ENCODE assay signal across 1 cellular context in the genomic region with DNA sequence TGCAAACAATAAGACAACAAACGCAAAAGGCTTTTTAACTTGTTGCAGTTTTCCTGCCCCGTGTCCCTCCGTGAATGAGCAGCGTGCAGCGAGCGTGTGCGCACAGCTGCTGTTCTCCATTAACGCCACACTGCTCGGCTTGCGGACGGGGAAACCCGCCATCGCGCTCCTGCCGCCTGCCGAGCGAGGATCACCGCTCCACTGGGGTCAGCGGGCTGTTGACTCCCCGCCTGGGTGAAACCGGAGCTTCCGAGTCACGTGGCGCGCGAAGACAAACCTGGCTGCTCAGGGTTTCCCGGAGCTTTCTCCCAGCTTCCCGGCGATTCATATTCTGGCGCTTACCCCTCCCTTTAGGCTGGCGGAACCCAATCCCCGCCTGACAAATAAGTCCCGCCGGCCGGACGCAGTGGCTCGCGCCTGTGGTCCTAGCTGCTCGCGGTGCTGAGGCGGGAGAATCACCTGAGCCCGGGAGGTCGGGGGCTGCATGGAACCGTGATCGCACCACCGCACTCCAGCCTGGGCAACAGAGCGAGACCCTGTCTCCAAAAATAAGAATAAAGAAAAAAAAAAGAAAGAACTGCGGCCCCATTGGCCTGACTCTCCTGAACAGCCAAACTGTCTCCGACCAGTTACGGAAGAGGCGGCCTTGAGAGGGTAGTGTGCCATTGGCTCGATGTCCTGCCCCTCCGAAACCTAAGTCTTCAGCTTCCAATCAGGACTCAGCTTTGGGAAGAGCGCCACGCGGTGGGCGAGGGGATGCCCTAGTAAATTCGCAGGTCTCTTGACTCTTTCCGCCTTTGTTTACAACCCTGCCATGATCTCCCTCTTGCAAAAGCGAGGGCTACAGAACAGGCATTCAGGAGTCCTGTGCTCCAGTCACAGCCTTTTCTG.
TF ChIP-seq lines count a peak whose summit lies in the region.

Gene CREB3L4, plus strand, starts transcription at position 794 of the 891 bp plus-strand sequence. CDS start 624 bp downstream, outside the sequence.

TF ChIP-seq in HepG2, 621 proteins besides CTCF, POLR2A, EP300 and RAD21 (continued from another document and continues in another):
- TF ChIP-seq ZFP91 (CRISPR knock-in tag; IDR thresholded peaks at IDR 0.05; ENCODE audit: borderline replicate concordance) (peak; percentile 90), NFKBIZ (CRISPR knock-in tag; IDR thresholded peaks at IDR 0.05) (peak; percentile 13; the same call in 1 of the 2 replicates), PRDM15 (CRISPR knock-in tag; IDR thresholded peaks at IDR 0.05) (no peak), HNRNPLL (IDR thresholded peaks at IDR 0.05; ENCODE audit: low read depth, low read length, poor library complexity, severe bottlenecking) (peak; percentile 82), PPARG (CRISPR knock-in tag; conservative IDR thresholded peaks at IDR 0.05) (no peak), ZNF33A (CRISPR knock-in tag; IDR thresholded peaks at IDR 0.05; ENCODE audit: borderline replicate concordance) (no peak), TAF1 (CRISPR knock-in tag; IDR thresholded peaks at IDR 0.05) (peak; percentile 95), GABPB1 (CRISPR knock-in tag; IDR thresholded peaks at IDR 0.05) (peak; percentile 84), ZNF75D (CRISPR knock-in tag; IDR thresholded peaks at IDR 0.05; ENCODE audit: borderline replicate concordance) (no peak), YY1 (IDR thresholded peaks at IDR 0.05; ENCODE audit: insufficient read depth, insufficient replicate concordance, low read depth, low read length) (peak; percentile 85), SKI (IDR thresholded peaks at IDR 0.05; ENCODE audit: partially characterized antibody) (peak; percentile 42), ZNF550 (CRISPR knock-in tag; IDR thresholded peaks at IDR 0.05; ENCODE audit: borderline replicate concordance) (no peak), KDM3A (CRISPR knock-in tag; IDR thresholded peaks at IDR 0.05; ENCODE audit: low read depth) (no peak; the same call in 1 of the 2 replicates), ZNF446 (CRISPR knock-in tag; IDR thresholded peaks at IDR 0.05) (0 out of 2 replicates have a peak, but pooled peaks have one; percentile 54), FOXJ3 (CRISPR knock-in tag; IDR thresholded peaks at IDR 0.05; ENCODE audit: borderline replicate concordance) (no peak; the same call in 1 of the 2 replicates), KDM2A (CRISPR knock-in tag; IDR thresholded peaks at IDR 0.05; ENCODE audit: borderline replicate concordance, low read depth) (peak; percentile 85), HOXA5 (CRISPR knock-in tag; IDR thresholded peaks at IDR 0.05) (peak; percentile 34; the same call in 1 of the 2 replicates), BCLAF1 (IDR thresholded peaks at IDR 0.05) (no peak), ZNF275 (CRISPR knock-in tag; IDR thresholded peaks at IDR 0.05; ENCODE audit: borderline replicate concordance) (peak; percentile 47; the same call in 1 of the 2 replicates), CREM (IDR thresholded peaks at IDR 0.05) (peak; percentile 50; the same call in 1 of the 2 replicates), CREM (CRISPR knock-in tag; IDR thresholded peaks at IDR 0.05) (no peak), AKAP8 (CRISPR knock-in tag; IDR thresholded peaks at IDR 0.05) (peak; percentile 83), SPEN (CRISPR knock-in tag; IDR thresholded peaks at IDR 0.05; ENCODE audit: low read depth) (peak; percentile 71)
- TF ChIP-seq, protein P1, sequence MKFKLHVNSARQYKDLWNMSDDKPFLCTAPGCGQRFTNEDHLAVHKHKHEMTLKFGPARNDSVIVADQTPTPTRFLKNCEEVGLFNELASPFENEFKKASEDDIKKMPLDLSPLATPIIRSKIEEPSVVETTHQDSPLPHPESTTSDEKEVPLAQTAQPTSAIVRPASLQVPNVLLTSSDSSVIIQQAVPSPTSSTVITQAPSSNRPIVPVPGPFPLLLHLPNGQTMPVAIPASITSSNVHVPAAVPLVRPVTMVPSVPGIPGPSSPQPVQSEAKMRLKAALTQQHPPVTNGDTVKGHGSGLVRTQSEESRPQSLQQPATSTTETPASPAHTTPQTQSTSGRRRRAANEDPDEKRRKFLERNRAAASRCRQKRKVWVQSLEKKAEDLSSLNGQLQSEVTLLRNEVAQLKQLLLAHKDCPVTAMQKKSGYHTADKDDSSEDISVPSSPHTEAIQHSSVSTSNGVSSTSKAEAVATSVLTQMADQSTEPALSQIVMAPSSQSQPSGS (CRISPR knock-in tag; IDR thresholded peaks at IDR 0.05) = no peak
- TF ChIP-seq, protein P2, sequence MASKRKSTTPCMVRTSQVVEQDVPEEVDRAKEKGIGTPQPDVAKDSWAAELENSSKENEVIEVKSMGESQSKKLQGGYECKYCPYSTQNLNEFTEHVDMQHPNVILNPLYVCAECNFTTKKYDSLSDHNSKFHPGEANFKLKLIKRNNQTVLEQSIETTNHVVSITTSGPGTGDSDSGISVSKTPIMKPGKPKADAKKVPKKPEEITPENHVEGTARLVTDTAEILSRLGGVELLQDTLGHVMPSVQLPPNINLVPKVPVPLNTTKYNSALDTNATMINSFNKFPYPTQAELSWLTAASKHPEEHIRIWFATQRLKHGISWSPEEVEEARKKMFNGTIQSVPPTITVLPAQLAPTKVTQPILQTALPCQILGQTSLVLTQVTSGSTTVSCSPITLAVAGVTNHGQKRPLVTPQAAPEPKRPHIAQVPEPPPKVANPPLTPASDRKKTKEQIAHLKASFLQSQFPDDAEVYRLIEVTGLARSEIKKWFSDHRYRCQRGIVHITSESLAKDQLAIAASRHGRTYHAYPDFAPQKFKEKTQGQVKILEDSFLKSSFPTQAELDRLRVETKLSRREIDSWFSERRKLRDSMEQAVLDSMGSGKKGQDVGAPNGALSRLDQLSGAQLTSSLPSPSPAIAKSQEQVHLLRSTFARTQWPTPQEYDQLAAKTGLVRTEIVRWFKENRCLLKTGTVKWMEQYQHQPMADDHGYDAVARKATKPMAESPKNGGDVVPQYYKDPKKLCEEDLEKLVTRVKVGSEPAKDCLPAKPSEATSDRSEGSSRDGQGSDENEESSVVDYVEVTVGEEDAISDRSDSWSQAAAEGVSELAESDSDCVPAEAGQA (IDR thresholded peaks at IDR 0.05; ENCODE audit: low read depth) = 0 out of 2 replicates have a peak, but pooled peaks have one; percentile 34
- TF ChIP-seq, protein P2 (CRISPR knock-in tag; IDR thresholded peaks at IDR 0.05; ENCODE audit: borderline replicate concordance) = no peak
- TF ChIP-seq, protein P3, sequence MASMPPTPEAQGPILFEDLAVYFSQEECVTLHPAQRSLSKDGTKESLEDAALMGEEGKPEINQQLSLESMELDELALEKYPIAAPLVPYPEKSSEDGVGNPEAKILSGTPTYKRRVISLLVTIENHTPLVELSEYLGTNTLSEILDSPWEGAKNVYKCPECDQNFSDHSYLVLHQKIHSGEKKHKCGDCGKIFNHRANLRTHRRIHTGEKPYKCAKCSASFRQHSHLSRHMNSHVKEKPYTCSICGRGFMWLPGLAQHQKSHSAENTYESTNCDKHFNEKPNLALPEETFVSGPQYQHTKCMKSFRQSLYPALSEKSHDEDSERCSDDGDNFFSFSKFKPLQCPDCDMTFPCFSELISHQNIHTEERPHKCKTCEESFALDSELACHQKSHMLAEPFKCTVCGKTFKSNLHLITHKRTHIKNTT (CRISPR knock-in tag; IDR thresholded peaks at IDR 0.05) = no peak
- TF ChIP-seq, protein P4, sequence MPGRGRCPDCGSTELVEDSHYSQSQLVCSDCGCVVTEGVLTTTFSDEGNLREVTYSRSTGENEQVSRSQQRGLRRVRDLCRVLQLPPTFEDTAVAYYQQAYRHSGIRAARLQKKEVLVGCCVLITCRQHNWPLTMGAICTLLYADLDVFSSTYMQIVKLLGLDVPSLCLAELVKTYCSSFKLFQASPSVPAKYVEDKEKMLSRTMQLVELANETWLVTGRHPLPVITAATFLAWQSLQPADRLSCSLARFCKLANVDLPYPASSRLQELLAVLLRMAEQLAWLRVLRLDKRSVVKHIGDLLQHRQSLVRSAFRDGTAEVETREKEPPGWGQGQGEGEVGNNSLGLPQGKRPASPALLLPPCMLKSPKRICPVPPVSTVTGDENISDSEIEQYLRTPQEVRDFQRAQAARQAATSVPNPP (CRISPR knock-in tag; IDR thresholded peaks at IDR 0.05) = peak; percentile 75
